ENCODE assay signal across 9 cellular contexts in the genomic region with DNA sequence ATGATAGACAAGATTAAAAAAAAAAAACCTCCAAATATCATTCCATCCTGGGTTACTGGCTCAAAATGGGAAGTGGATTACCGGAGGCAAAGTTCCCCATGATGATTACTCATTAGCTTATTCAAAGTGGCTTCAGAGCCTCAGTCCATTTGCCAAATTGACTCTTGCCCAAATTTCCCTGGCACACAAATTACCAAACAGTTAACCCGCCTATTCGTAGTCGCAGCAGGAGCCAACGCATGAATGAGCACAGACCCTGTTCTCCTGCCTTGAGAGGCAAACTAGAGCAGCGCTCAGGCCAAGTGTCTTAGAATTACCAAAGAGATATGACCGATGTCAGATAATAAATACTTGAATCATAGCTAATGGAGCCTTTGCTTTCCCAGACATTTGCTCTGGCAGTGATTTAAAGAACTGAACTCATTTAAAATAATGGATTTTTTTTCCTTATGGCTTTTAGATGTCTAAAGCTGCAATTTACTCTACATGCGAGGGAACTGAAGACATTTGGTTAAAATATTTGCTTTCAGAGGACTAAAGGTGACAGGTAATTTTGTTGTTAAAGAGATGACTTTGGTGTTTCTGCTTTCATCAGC.
A peak's percentile ranks its signal among the peaks of the same experiment; 100 is the strongest.
DNase-seq lines count a peak whose midpoint lies in the region; TF ChIP-seq lines count a peak whose summit lies in the region.
"Had no signal": no experiment of that assay in that cellular context is flagged by ENCODE, and none has a peak within 500 bp of the region (broad histone marks: within the 10 kb centered on the region; RNA-seq: fewer than 3 reads in every experiment).

No MANE protein-coding gene starts in this region.

- WGBS in stomach, 5 donors, result 26 to 46% (median 37%) methylated on average over 8 of the region's 8 CpGs

- H3K36me3 ChIP-seq in left ventricle myocardium inferior (no peaks in the 10 kb centered on the region), stomach (no peaks in the 10 kb centered on the region)
- H3K36me3 ChIP-seq: tibial nerve had no signal

- no peaks in the 10 kb centered on the region for H3K36me3 Mint-ChIP-seq in progenitor cell of endocrine pancreas (ENCODE audit: insufficient read depth)

- peaks cover 4% of the 10 kb centered on the region for H3K4me1 Mint-ChIP-seq in progenitor cell of endocrine pancreas (ENCODE audit: low read depth)

- H3K27me3 ChIP-seq in left ventricle myocardium inferior (ENCODE audit: low read depth) (no peaks in the 10 kb centered on the region), stomach (no peaks in the 10 kb centered on the region)
- H3K27me3 ChIP-seq: tibial nerve had no signal

- peak overlapping the region; percentile 11 for H3K4me3 ChIP-seq in left ventricle myocardium inferior
- no peak overlapping the region for H3K4me3 ChIP-seq in stomach
- H3K4me3 ChIP-seq: tibial nerve had no signal

- no peaks in the 10 kb centered on the region for H3K27me3 Mint-ChIP-seq in progenitor cell of endocrine pancreas

- H3K4me1 ChIP-seq in left ventricle myocardium inferior (peaks cover 31% of the 10 kb centered on the region), stomach (peaks cover 0 to 24% (median 8%) of the 10 kb centered on the region in 4 donors)

- no peak for TF ChIP-seq EP300 in stomach (IDR thresholded peaks at IDR 0.05)

- no peak overlapping the region for H3K27ac Mint-ChIP-seq in progenitor cell of endocrine pancreas

- H3K9me3 ChIP-seq in left ventricle myocardium inferior (replicated peaks) (no peaks in the 10 kb centered on the region), stomach (no peaks in the 10 kb centered on the region)
- H3K9me3 ChIP-seq: tibial nerve had no signal

- no peak overlapping the region for H3K4me3 Mint-ChIP-seq in progenitor cell of endocrine pancreas (ENCODE audit: low read depth)

- no peak for TF ChIP-seq POLR2A in stomach (IDR thresholded peaks at IDR 0.05)

- intact Hi-C loops in left ventricle myocardium inferior (cut with micrococcal nuclease), result no loop called here
- intact Hi-C loops in stomach (cut with DNase I; ENCODE audit: low total_unique reads), result no loop called here

- DNase-seq in NCI-H1105 treated with DMSO at 0.1 percent for 48 hours (lab: John Stamatoyannopoulos, UW) (peak; percentile 92), amygdala (lab: John Stamatoyannopoulos, UW) (peak in 36 of 56 donors; percentile 10 to 75 (median 40)), left ventricle myocardium inferior (peak; percentile 29), stomach (peak; percentile 27), kidney glomerular epithelial cell (lab: John Stamatoyannopoulos, UW) (no peak), progenitor cell of endocrine pancreas (ENCODE audit: low spot score, unreplicated experiment) (no peak), NCI-H2171 (lab: John Stamatoyannopoulos, UW) (no peak)
- no peak for DNase-seq in activated CD4-positive, alpha-beta T cell treated with anti-CD3 and anti-CD28 coated beads for 1 hour

- H3K27ac ChIP-seq in left ventricle myocardium inferior (replicated peaks) (no peak overlapping the region), stomach (no peak overlapping the region)
- H3K27ac ChIP-seq: tibial nerve had no signal

- TF ChIP-seq CTCF in left ventricle myocardium inferior (IDR thresholded peaks at IDR 0.05; ENCODE audit: borderline replicate concordance), result no peak
- TF ChIP-seq CTCF in stomach (IDR thresholded peaks at IDR 0.05), result no peak
- no peak for TF ChIP-seq CTCF in progenitor cell of endocrine pancreas (IDR thresholded peaks at IDR 0.05; ENCODE audit: unreplicated experiment)

- no peaks in the 10 kb centered on the region for H3K9me3 Mint-ChIP-seq in progenitor cell of endocrine pancreas (ENCODE audit: low read depth)

Comparison
In these comparisons a context has a peak if more than half of its experiments do, and no peak if none do; other contexts are left out.
1. DNase-seq: peak in NCI-H1105 treated with DMSO at 0.1 percent for 48 hours (single experiment), amygdala (36 of 56), left ventricle myocardium inferior (single experiment) and stomach (single experiment); none in activated CD4-positive, alpha-beta T cell treated with anti-CD3 and anti-CD28 coated beads for 1 hour (single experiment), kidney glomerular epithelial cell (single experiment), progenitor cell of endocrine pancreas (single experiment) and NCI-H2171 (single experiment).